8 cellular contexts compared by ENCODE assay signal in genomic region chr11:57741132-57742086, GRCh38.
DNase-seq lines count a peak whose midpoint lies in the region; ATAC-seq lines count a peak whose summit lies in the region.

TSS of gene SELENOH (plus strand) at chr11:57741491. CDS start at chr11:57741596, 105 bp downstream.

- peak within 1 kb of the TSS; percentile 82 for H3K27ac ChIP-seq in cingulate gyrus (ENCODE audit: low read depth, low read length)

- ATAC-seq in HG03442 (IDR thresholded peaks at IDR 0.05; ENCODE audit: unreplicated experiment) = peak; percentile 88

- peak; percentile 99 for DNase-seq in Ammon's horn (ENCODE audit: low spot score)
- peak; percentile 89 for DNase-seq in GM19238 (ENCODE audit: insufficient read length, low spot score)
- DNase-seq in NCI-H524 (lab: John Stamatoyannopoulos, UW) = peak; percentile 96 to 97
- DNase-seq in activated CD4-positive, alpha-beta T cell treated with anti-CD3 and anti-CD28 coated beads for 4 hours = peak; percentile 90 to 93
- DNase-seq in kidney glomerular epithelial cell (lab: John Stamatoyannopoulos, UW) = peak; percentile 92
- DNase-seq in stimulated activated CD4-positive, alpha-beta T cell treated with anti-CD3 and anti-CD28 coated beads, Interleukin-1b, Interleukin-23, amount 100 ng/mL, for 1 hour (ENCODE audit: low read depth in 2 of 2) = peak; percentile 78 to 89

Comparison
In these comparisons a context has a peak if more than half of its experiments do, and no peak if none do; other contexts are left out.
1. Peak in every context shown above with its lines: DNase-seq, ATAC-seq and H3K27ac ChIP-seq.